In the genomic region with DNA sequence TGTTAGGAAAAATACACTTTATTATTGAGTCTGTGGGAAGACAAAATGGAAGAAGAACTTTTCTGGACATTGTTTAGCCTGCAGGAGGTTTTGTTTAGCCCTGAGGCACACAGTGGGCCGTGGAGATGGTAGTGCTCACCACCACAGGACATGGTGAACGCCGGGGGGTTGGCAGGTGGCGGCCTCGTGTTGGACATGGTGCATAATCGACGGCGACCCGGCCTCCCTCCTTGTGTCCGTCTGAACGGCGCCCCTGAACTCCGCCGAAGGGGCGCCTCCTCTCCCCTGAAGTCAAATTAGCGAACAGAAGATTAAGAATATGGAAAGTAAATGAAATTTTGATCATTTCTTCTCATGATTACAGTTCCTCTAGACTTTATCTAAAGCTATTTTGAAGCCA, we compare ENCODE assay signal across 16 cellular contexts.
"Had no signal": no experiment of that assay in that cellular context is flagged by ENCODE, and none has a peak within 500 bp of the region (broad histone marks: within the 10 kb centered on the region; RNA-seq: fewer than 3 reads in every experiment).

No MANE protein-coding gene starts in this region.

- DNase-seq: activated effector memory CD4-positive, alpha-beta T cell treated with anti-CD3 and anti-CD28 coated beads, Interleukin-2, amount 50 U/mL, for 16 hours; colonic mucosa; islet precursor cell; ovary; stimulated activated CD4-positive, alpha-beta T cell treated with anti-CD3 and anti-CD28 coated beads, Interleukin-12 subunit alpha, Interleukin-12 subunit beta, amount 100 ng/mL, for 4 hours; SW 1271; T1000; transverse colon had no signal

- H3K27me3 ChIP-seq: colonic mucosa, hepatocyte, ovary, transverse colon, vagina had no signal

- H3K9me3 ChIP-seq: colonic mucosa, ovary, transverse colon, vagina had no signal

- H3K4me3 ChIP-seq: colonic mucosa, hepatocyte, lung, ovary, transverse colon, vagina had no signal

- H3K27ac ChIP-seq: colonic mucosa, hepatocyte, ovary, transverse colon, vagina had no signal

- H3K4me3 Mint-ChIP-seq: mesothelial cell of epicardium; neural crest cell; stimulated activated effector memory CD8-positive, alpha-beta T cell treated with anti-CD3 and anti-CD28 coated beads, Interleukin-12 subunit alpha, Interleukin-12 subunit beta, amount 100 ng/mL, for 72 hours had no signal

- H3K4me1 ChIP-seq: colonic mucosa, transverse colon, vagina had no signal

- H3K9me3 Mint-ChIP-seq: stimulated activated effector memory CD8-positive, alpha-beta T cell treated with anti-CD3 and anti-CD28 coated beads, Interleukin-12 subunit alpha, Interleukin-12 subunit beta, amount 100 ng/mL, for 72 hours had no signal

- H3K36me3 ChIP-seq: colonic mucosa, ovary, transverse colon, vagina had no signal

- H3K36me3 Mint-ChIP-seq: mesothelial cell of epicardium; stimulated activated effector memory CD8-positive, alpha-beta T cell treated with anti-CD3 and anti-CD28 coated beads, Interleukin-12 subunit alpha, Interleukin-12 subunit beta, amount 100 ng/mL, for 72 hours had no signal

- H3K27ac Mint-ChIP-seq: mesothelial cell of epicardium; stimulated activated effector memory CD8-positive, alpha-beta T cell treated with anti-CD3 and anti-CD28 coated beads, Interleukin-12 subunit alpha, Interleukin-12 subunit beta, amount 100 ng/mL, for 72 hours had no signal

- ATAC-seq: activated CD4-positive, CD25-positive, alpha-beta regulatory T cell treated with anti-CD3 and anti-CD28 coated beads, Interleukin-2, amount 50 U/mL, for 24 hours; esophagus mucosa; stimulated activated effector memory CD8-positive, alpha-beta T cell treated with anti-CD3 and anti-CD28 coated beads, Interleukin-12 subunit alpha, Interleukin-12 subunit beta, amount 100 ng/mL, for 72 hours had no signal

- H2AFZ ChIP-seq: hepatocyte had no signal

- H3K4me2 ChIP-seq: hepatocyte had no signal
